ENCODE assay signal across 22 cellular contexts in the genomic region with DNA sequence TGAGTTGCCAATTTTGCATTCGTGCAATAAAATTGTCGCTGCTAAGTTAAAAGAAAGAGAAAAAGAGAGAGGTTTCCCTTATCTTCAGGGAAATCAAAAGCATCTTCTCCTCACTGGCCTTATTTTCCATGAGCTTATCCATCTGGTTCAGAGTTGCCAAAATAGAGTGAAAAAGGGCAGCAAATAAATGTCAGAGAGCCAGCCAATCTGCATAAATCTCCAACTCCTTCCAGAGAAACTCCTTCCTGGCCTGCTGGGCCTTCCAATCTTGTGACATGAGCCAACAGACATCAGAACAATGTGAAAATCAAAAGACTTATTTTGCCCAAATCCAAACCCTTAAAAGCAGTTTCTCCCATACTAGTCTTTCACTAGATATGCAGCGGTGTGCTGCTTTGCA.
"Had no signal": no experiment of that assay in that cellular context is flagged by ENCODE, and none has a peak within 500 bp of the region (broad histone marks: within the 10 kb centered on the region; RNA-seq: fewer than 3 reads in every experiment).

No MANE protein-coding gene starts in this region.

- DNase-seq: activated CD4-positive, alpha-beta T cell treated with anti-CD3 and anti-CD28 coated beads for 4 hours; activated CD8-positive, alpha-beta memory T cell treated with anti-CD3 and anti-CD28 coated beads, Interleukin-2, amount 50 U/mL, for 48 hours; activated CD8-positive, alpha-beta T cell treated with anti-CD3 and anti-CD28 coated beads for 36 hours; activated T-cell treated with anti-CD3 and anti-CD28 coated beads, Interleukin-2, amount 50 U/mL, for 1 hour; aorta; central memory CD4-positive, alpha-beta T cell; Kasumi-1; KBM-7; NCI-H1105 treated with DMSO at 0.1 percent for 48 hours; NCI-H146; NCI-H187 treated with DMSO at 0.1 percent for 48 hours; NCI-H2081 treated with DMSO at 0.1 percent for 48 hours; NCI-H2171; NCI-H2227 treated with DMSO at 0.1 percent for 48 hours; NCI-H446 treated with DMSO at 0.1 percent for 48 hours; NCI-H526; NCI-H774; OCI-M1; RPMI8226; T-helper 1 cell; WERI-Rb-1 had no signal

- H3K4me3 ChIP-seq: SK-N-MC had no signal

- H3K27ac ChIP-seq: WERI-Rb-1 had no signal
